In genomic region chr2:148026573-148026972, GRCh38 we compare ENCODE assay signal across 1 cellular context.
TF ChIP-seq lines count a peak whose summit lies in the region.

No MANE protein-coding gene starts in this region.

TF ChIP-seq in GM23338, 12 proteins besides CTCF, POLR2A, EP300 and RAD21 (continued from another document):
- no peak for TF ChIP-seq ZNF462 (CRISPR knock-in tag; IDR thresholded peaks at IDR 0.05)
- TF ChIP-seq POLR2AphosphoS5 (IDR thresholded peaks at IDR 0.05; ENCODE audit: low read depth): no peak
- no peak for TF ChIP-seq ZNF331 (CRISPR knock-in tag; IDR thresholded peaks at IDR 0.05; ENCODE audit: low read depth)
- no peak for TF ChIP-seq REST (IDR thresholded peaks at IDR 0.05; ENCODE audit: unreplicated experiment)
